1 cellular context compared by ENCODE assay signal in genomic region chr19:491146-491741, GRCh38.
A peak's percentile ranks its signal among the peaks of the same experiment; 100 is the strongest.
TF ChIP-seq lines count a peak whose summit lies in the region.

No MANE protein-coding gene starts in this region.

TF ChIP-seq in K562, 482 proteins besides CTCF, POLR2A, EP300 and RAD21 (continues in another document):
- no peak for TF ChIP-seq MYBL2 (IDR thresholded peaks at IDR 0.05; ENCODE audit: low read depth)
- no peak for TF ChIP-seq MYBL2 (CRISPR knock-in tag; IDR thresholded peaks at IDR 0.05; ENCODE audit: borderline replicate concordance)
- no peak for TF ChIP-seq ZNF586 (CRISPR knock-in tag; conservative IDR thresholded peaks at IDR 0.05)
- TF ChIP-seq ZBTB9 (CRISPR knock-in tag; IDR thresholded peaks at IDR 0.05) = peak; percentile 75; the same call in 1 of the 2 replicates
- no peak for TF ChIP-seq ID3 (CRISPR knock-in tag; IDR thresholded peaks at IDR 0.05)
- TF ChIP-seq ID3 (tag; IDR thresholded peaks at IDR 0.05) = peak; percentile 52; the same call in 1 of the 2 replicates
- TF ChIP-seq E2F6 (IDR thresholded peaks at IDR 0.05; ENCODE audit: borderline replicate concordance in 1 of 2, extremely low read depth in 1 of 2, insufficient read depth in 1 of 2, insufficient read length in 1 of 2, low read depth in 1 of 2, low read length in 1 of 2, poor library complexity in 1 of 2, severe bottlenecking in 1 of 2) = peak in 1 of 2 experiments; percentile 36
- peak; percentile 79 for TF ChIP-seq POLR2G (IDR thresholded peaks at IDR 0.05; ENCODE audit: low read depth, low read length)
- peak; percentile 57 for TF ChIP-seq SUPT5H (IDR thresholded peaks at IDR 0.05)
- 0 out of 2 replicates have a peak, but pooled peaks have one; percentile 14 for TF ChIP-seq KLF13 (tag; IDR thresholded peaks at IDR 0.05; ENCODE audit: borderline replicate concordance, low read depth)
- peak; percentile 82 for TF ChIP-seq ZFX (CRISPR knock-in tag; IDR thresholded peaks at IDR 0.05)
- peak; percentile 55; the same call in 1 of the 2 replicates for TF ChIP-seq PHF8 (IDR thresholded peaks at IDR 0.05; ENCODE audit: borderline replicate concordance, low read length)
- TF ChIP-seq E2F3 (CRISPR knock-in tag; IDR thresholded peaks at IDR 0.05) = peak; percentile 52; the same call in 1 of the 2 replicates
- no peak for TF ChIP-seq ZBTB26 (CRISPR knock-in tag; IDR thresholded peaks at IDR 0.05)
- peak; percentile 85 for TF ChIP-seq TFAP4 (CRISPR knock-in tag; IDR thresholded peaks at IDR 0.05; ENCODE audit: borderline replicate concordance)
- 0 out of 2 replicates have a peak, but pooled peaks have one; percentile 20 for TF ChIP-seq ZBTB17 (CRISPR knock-in tag; IDR thresholded peaks at IDR 0.05)
- no peak for TF ChIP-seq KDM1A (IDR thresholded peaks at IDR 0.05)
- no peak for TF ChIP-seq YY1 (IDR thresholded peaks at IDR 0.05; ENCODE audit: borderline replicate concordance in 1 of 3, control insufficient read depth in 1 of 3, extremely low read depth in 1 of 3, insufficient read depth in 3 of 3, insufficient read length in 1 of 3, insufficient replicate concordance in 2 of 3, low read depth in 1 of 3, low read length in 2 of 3)
- no peak for TF ChIP-seq NR2F6 (CRISPR knock-in tag; IDR thresholded peaks at IDR 0.05)
- no peak for TF ChIP-seq NFE2 (IDR thresholded peaks at IDR 0.05; ENCODE audit: low read depth)
- TF ChIP-seq DNMT1 (IDR thresholded peaks at IDR 0.05) = no peak
- 0 out of 2 replicates have a peak, but pooled peaks have one; percentile 28 for TF ChIP-seq MAX (CRISPR knock-in tag; IDR thresholded peaks at IDR 0.05)
- no peak for TF ChIP-seq HBP1 (CRISPR knock-in tag; IDR thresholded peaks at IDR 0.05)
- TF ChIP-seq FOXK1 (CRISPR knock-in tag; IDR thresholded peaks at IDR 0.05; ENCODE audit: borderline replicate concordance) = peak; percentile 37; the same call in 1 of the 2 replicates
- TF ChIP-seq LCOR (CRISPR knock-in tag; IDR thresholded peaks at IDR 0.05) = no peak
- TF ChIP-seq CXXC5 (CRISPR knock-in tag; IDR thresholded peaks at IDR 0.05) = peak; percentile 58
- peak; percentile 53; the same call in 1 of the 2 replicates for TF ChIP-seq CREB3 (tag; conservative IDR thresholded peaks at IDR 0.05; ENCODE audit: low read depth)
- no peak for TF ChIP-seq AFF4 (CRISPR knock-in tag; IDR thresholded peaks at IDR 0.05)
- peak; percentile 59; the same call in 1 of the 2 replicates for TF ChIP-seq MBD1 (CRISPR knock-in tag; IDR thresholded peaks at IDR 0.05)
- TF ChIP-seq ZNF140 (CRISPR knock-in tag; IDR thresholded peaks at IDR 0.05) = no peak
